ENCODE assay signal across 8 cellular contexts in the genomic region with DNA sequence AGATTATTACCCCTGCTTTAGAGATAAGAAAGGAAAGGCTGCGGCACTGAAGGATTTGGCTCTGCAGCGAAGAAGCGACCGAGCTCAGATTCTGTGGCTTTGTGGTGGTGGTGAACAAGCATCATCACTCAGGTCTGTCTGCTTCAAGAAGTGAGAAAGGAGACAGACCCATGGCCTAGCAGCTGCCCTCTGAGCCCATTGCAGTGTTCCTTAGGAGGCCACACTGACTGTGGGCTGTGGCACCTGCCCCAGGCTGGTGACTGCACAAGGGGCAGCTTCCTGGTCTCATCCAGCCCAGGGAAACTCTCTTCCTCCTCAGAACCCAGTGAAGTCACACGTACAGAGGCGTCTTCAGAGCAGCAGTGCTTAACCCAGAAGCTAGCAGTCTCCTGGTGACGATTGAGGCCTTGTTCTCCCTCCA.
DNase-seq lines count a peak whose midpoint lies in the region; ATAC-seq and TF ChIP-seq lines count a peak whose summit lies in the region.

No MANE protein-coding gene starts in this region.

- peaks cover 12% of the 10 kb centered on the region; the same call in 1 of the 2 replicates for H3K36me3 ChIP-seq in BLaER1

- H3K4me1 ChIP-seq in BLaER1: peaks cover 99% of the 10 kb centered on the region

- peaks cover 53% of the 10 kb centered on the region for H4K20me1 ChIP-seq in BLaER1

- peaks cover 12% of the 10 kb centered on the region for H3K36me3 Mint-ChIP-seq in nephron progenitor cell (ENCODE audit: low read depth)

- H3K9me3 ChIP-seq in BLaER1: no peaks in the 10 kb centered on the region

- H3K4me2 ChIP-seq in BLaER1: peak overlapping the region; percentile 100

- peaks cover 6% of the 10 kb centered on the region for H3K27me3 Mint-ChIP-seq in nephron progenitor cell (ENCODE audit: low read depth, poor library complexity)

- TF ChIP-seq CTCF in RWPE1 (conservative IDR thresholded peaks at IDR 0.05; ENCODE audit: low read depth): no peak
- TF ChIP-seq CTCF in nephron progenitor cell (IDR thresholded peaks at IDR 0.05): no peak

- no peaks in the 10 kb centered on the region for H3K9me3 Mint-ChIP-seq in nephron progenitor cell

- peak overlapping the region; percentile 96 for H3K27ac ChIP-seq in BLaER1
- peak overlapping the region; percentile 73 for H3K27ac ChIP-seq in RWPE1
- peak overlapping the region; percentile 86 for H3K27ac ChIP-seq in caudate nucleus (ENCODE audit: low read depth, low read length)

- H3K9ac ChIP-seq in BLaER1: peak overlapping the region; percentile 70

- peak overlapping the region; percentile 68 for H3K4me3 ChIP-seq in BLaER1

- POLR2A ChIA-PET in RWPE1 (lab: Yijun Ruan, JAX; ENCODE audit: low non-redundant PET): no interaction called here

- CTCF ChIA-PET in RWPE1 (lab: Yijun Ruan, JAX): interaction anchor here (0.6 kb wide), 1 partner anchor 591 kb away, joined by 3 read pairs; no protein-coding TSS in a partner anchor

- no peaks in the 10 kb centered on the region for H3K27me3 ChIP-seq in BLaER1

- H3K4me3 Mint-ChIP-seq in nephron progenitor cell: no peak overlapping the region

- ATAC-seq in HG02798 (IDR thresholded peaks at IDR 0.05; ENCODE audit: poor library complexity, unreplicated experiment) (no peak), GM18907 (IDR thresholded peaks at IDR 0.05; ENCODE audit: unreplicated experiment) (no peak)

- H3K4me1 Mint-ChIP-seq in nephron progenitor cell: peaks cover 90% of the 10 kb centered on the region

- peak overlapping the region; percentile 90 for H3K27ac Mint-ChIP-seq in nephron progenitor cell

- DNase-seq in RWPE1 (ENCODE audit: low spot score) (no peak), caudate nucleus (lab: John Stamatoyannopoulos, UW) (peak in 3 of 61 donors; percentile 39 to 42 (median 40)), nephron progenitor cell (no peak), hippocampal formation (lab: John Stamatoyannopoulos, UW) (no peak), T1000 (lab: John Stamatoyannopoulos, UW) (no peak)
